Comparison of ENCODE assay signal across 27 cellular contexts in genomic region chr10:43734716-43735115, GRCh38.
"Had no signal": no experiment of that assay in that cellular context is flagged by ENCODE, and none has a peak within 500 bp of the region (broad histone marks: within the 10 kb centered on the region; RNA-seq: fewer than 3 reads in every experiment).

No MANE protein-coding gene starts in this region.

- H3K27ac ChIP-seq: dorsolateral prefrontal cortex, epithelial cell of prostate, foreskin keratinocyte, gastroesophageal sphincter, heart right ventricle, left lung, neural progenitor cell, parathyroid adenoma, prostate gland, right atrium auricular region, spleen, thoracic aorta, tibial nerve, upper lobe of right lung, uterus had no signal

- H3K36me3 Mint-ChIP-seq: neural progenitor cell; stimulated activated naive B cell treated with anti-CD40 and anti-IgM and Interleukin-4, amounts not matched to agents 10 μg/mL and 1 μg/mL and 100 μg/mL, for 72 hours had no signal

- H3K9me3 Mint-ChIP-seq: endodermal cell had no signal

- H3K4me1 ChIP-seq: foreskin keratinocyte, gastroesophageal sphincter, heart right ventricle, left lung, neural progenitor cell, parathyroid adenoma, prostate gland, right atrium auricular region, spleen, tibial nerve, upper lobe of right lung, uterus had no signal

- H3K27me3 ChIP-seq: dorsolateral prefrontal cortex, foreskin keratinocyte, gastroesophageal sphincter, heart right ventricle, left lung, neural progenitor cell, right atrium auricular region, spleen, tibial nerve, upper lobe of right lung, uterus had no signal

- DNase-seq: dorsolateral prefrontal cortex; effector CD8-positive, alpha-beta T cell; endodermal cell; foreskin keratinocyte; heart right ventricle; hippocampal formation; left cardiac atrium; left lung; mammary epithelial cell; mesendoderm; midbrain; naive thymus-derived CD4-positive, alpha-beta T cell; stimulated activated CD4-positive, alpha-beta T cell treated with anti-CD3 and anti-CD28 coated beads, Interleukin-2, amount 100 ng/mL, for 48 hours; stimulated activated naive B cell treated with anti-CD40 and anti-IgM and Interleukin-4, amounts not matched to agents 10 μg/mL and 1 μg/mL and 100 μg/mL, for 72 hours; upper lobe of right lung; uterus had no signal

- H3K79me2 ChIP-seq: parathyroid adenoma had no signal

- H2AFZ ChIP-seq: parathyroid adenoma had no signal

- H3K9ac ChIP-seq: neural progenitor cell, parathyroid adenoma had no signal

- H3K4me3 ChIP-seq: dorsolateral prefrontal cortex, gastroesophageal sphincter, heart right ventricle, left lung, neural progenitor cell, prostate gland, right atrium auricular region, spleen, thoracic aorta, tibial nerve, upper lobe of right lung, uterus had no signal

- H3K4me1 Mint-ChIP-seq: endodermal cell; neural progenitor cell; stimulated activated naive B cell treated with anti-CD40 and anti-IgM and Interleukin-4, amounts not matched to agents 10 μg/mL and 1 μg/mL and 100 μg/mL, for 72 hours had no signal

- H3K36me3 ChIP-seq: gastroesophageal sphincter, heart right ventricle, left lung, neural progenitor cell, prostate gland, right atrium auricular region, spleen, thoracic aorta, tibial nerve, upper lobe of right lung, uterus had no signal

- H3K4me3 Mint-ChIP-seq: endodermal cell; naive thymus-derived CD4-positive, alpha-beta T cell; nephron; neural progenitor cell; stimulated activated naive B cell treated with anti-CD40 and anti-IgM and Interleukin-4, amounts not matched to agents 10 μg/mL and 1 μg/mL and 100 μg/mL, for 72 hours; stimulated activated naive CD8-positive, alpha-beta T cell treated with anti-CD3 and anti-CD28 coated beads, Interleukin-15, Interleukin-2, amounts not matched to agents 100 ng/mL and 50 ng/mL, for 24 hours had no signal

- H3K9me3 ChIP-seq: prostate gland, thoracic aorta, upper lobe of right lung, uterus had no signal

- H3K4me2 ChIP-seq: neural progenitor cell had no signal

- H3K27ac Mint-ChIP-seq: endodermal cell; nephron; neural progenitor cell; stimulated activated naive B cell treated with anti-CD40 and anti-IgM and Interleukin-4, amounts not matched to agents 10 μg/mL and 1 μg/mL and 100 μg/mL, for 72 hours; stimulated activated naive CD8-positive, alpha-beta T cell treated with anti-CD3 and anti-CD28 coated beads, Interleukin-15, Interleukin-2, amounts not matched to agents 100 ng/mL and 50 ng/mL, for 24 hours had no signal
